1 cellular context compared by ENCODE assay signal in the genomic region with DNA sequence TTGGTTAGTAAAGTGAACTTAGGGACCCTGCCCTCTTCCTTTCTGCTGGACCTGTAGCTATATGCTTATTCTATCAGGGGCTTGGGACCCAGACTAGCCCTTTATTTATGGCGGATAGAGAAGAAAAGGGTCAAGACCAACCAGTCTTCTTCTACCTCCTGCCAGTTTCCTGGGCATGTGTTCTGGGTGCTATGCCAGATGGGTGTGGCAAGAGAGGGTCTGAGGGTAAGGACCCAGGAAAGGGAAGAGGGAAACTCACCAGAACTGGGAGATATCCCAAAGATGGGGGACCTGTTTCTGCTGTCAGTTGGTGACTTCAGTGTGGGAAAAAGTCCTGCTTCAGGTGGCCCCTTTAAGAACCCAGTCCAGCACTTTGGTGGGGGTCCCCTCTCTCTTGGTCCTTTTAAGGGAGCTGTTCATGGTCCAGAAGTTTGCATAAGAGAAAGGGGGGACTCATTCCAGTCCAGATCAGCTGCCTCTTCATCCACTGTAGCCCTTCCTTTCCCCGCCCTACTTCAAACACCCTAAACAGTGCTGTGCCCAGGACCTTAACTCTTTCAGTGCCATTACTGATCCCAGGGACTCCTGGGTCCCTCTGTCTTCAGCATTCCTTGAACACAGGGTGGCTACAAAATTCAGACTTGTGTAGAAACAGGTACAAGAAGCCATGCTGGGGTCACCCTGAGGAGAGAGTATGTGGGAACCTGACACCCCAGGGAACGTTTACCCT.
TF ChIP-seq lines count a peak whose summit lies in the region.

No MANE protein-coding gene starts in this region.

TF ChIP-seq in GM23338, 12 proteins besides CTCF, POLR2A, EP300 and RAD21:
- TF ChIP-seq ZNF114 (CRISPR knock-in tag; IDR thresholded peaks at IDR 0.05) (no peak), ZNF331 (CRISPR knock-in tag; IDR thresholded peaks at IDR 0.05; ENCODE audit: low read depth) (no peak), ETS1 (IDR thresholded peaks at IDR 0.05) (no peak), JUNB (IDR thresholded peaks at IDR 0.05; ENCODE audit: unreplicated experiment) (no peak), POLR2AphosphoS5 (IDR thresholded peaks at IDR 0.05; ENCODE audit: low read depth) (no peak), EZH2 (IDR thresholded peaks at IDR 0.05; ENCODE audit: low read depth, unreplicated experiment) (no peak), EZH2phosphoT487 (IDR thresholded peaks at IDR 0.05; ENCODE audit: unreplicated experiment) (no peak)
